ENCODE assay signal across 9 cellular contexts in the genomic region with DNA sequence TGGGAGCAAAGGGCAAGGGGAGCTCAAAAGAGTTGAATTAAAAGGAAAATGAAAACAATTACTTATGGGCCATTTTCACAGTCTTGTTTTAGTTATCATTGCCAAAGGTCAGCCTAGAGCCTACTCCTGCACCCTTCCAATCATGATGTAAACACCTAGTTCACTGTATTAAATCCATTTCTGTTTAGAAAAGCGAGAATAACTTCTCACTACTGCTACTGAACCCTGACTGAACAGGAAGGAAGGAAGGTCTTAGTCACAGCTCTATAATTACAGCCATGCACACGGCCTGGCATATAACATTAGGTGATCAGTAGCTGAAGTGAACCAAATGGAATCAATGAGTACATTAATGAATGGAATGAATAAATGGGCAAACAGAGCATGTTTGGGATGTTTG.
DNase-seq lines count a peak whose midpoint lies in the region; TF ChIP-seq lines count a peak whose summit lies in the region.
"Had no signal": no experiment of that assay in that cellular context is flagged by ENCODE, and none has a peak within 500 bp of the region (broad histone marks: within the 10 kb centered on the region; RNA-seq: fewer than 3 reads in every experiment).

No MANE protein-coding gene starts in this region.

- H3K9me2 ChIP-seq in Karpas-422 (replicated peaks; ENCODE audit: insufficient read depth, low read length): no peaks in the 10 kb centered on the region

- H3K36me3 ChIP-seq in HEK293 (ENCODE audit: control insufficient read depth in 2 of 2, insufficient read depth in 1 of 2, low read length in 2 of 2) (no peaks in the 10 kb centered on the region), Karpas-422 (ENCODE audit: insufficient read depth, low read length) (no peaks in the 10 kb centered on the region), trophoblast cell (ENCODE audit: control insufficient read depth in 1 of 2, insufficient read depth in 2 of 2, low read length in 2 of 2) (no peaks in the 10 kb centered on the region), HAP-1 (replicated peaks) (no peaks in the 10 kb centered on the region)

- no peak for TF ChIP-seq CTCF in HEK293 (tag by site-specific recombination; IDR thresholded peaks at IDR 0.05)

- WGBS in trophoblast cell (ENCODE audit: extremely low coverage, insufficient coverage, insufficient read length): no CpG with 5 or more reads among the region's 2 CpGs

- no peak overlapping the region for H4K91ac ChIP-seq in trophoblast cell (ENCODE audit: low read depth, low read length)

- H3K79me1 ChIP-seq in trophoblast cell (ENCODE audit: low read length): peaks cover 2% of the 10 kb centered on the region

- peak overlapping the region; percentile 64 for H3K4ac ChIP-seq in trophoblast cell (ENCODE audit: low read depth, low read length)

- no peak overlapping the region for H4K8ac ChIP-seq in trophoblast cell (ENCODE audit: low read depth, low read length)

- H3K27ac ChIP-seq in HEK293 (ENCODE audit: extremely low read depth, low read depth, low read length) (no peak overlapping the region), Karpas-422 (ENCODE audit: low read length) (no peak overlapping the region), trophoblast cell (ENCODE audit: low read depth, low read length) (no peak overlapping the region)

- no peak overlapping the region for H2BK120ac ChIP-seq in trophoblast cell (ENCODE audit: insufficient read depth, low read length, poor library complexity)

- no peak overlapping the region for H3K9ac ChIP-seq in Karpas-422 (ENCODE audit: low read length)
- no peak overlapping the region for H3K9ac ChIP-seq in trophoblast cell (ENCODE audit: low read length)

- in situ Hi-C loops in HAP-1 (cut with MboI; ENCODE audit: low sequenced_read_pairs): no loop called here

- POLR2A ChIA-PET in HEK293 (lab: Yijun Ruan, JAX): no interaction called here

- H2BK5ac ChIP-seq in trophoblast cell (ENCODE audit: low read depth, low read length, poor library complexity): no peak overlapping the region

- peak overlapping the region; percentile 27; the same call in 1 of the 2 replicates for H2AFZ ChIP-seq in Karpas-422 (ENCODE audit: low read length)
- no peak overlapping the region for H2AFZ ChIP-seq in trophoblast cell (ENCODE audit: insufficient read depth, low read length, poor library complexity)

- H3K79me2 ChIP-seq in Karpas-422 (ENCODE audit: low read length) (no peaks in the 10 kb centered on the region), trophoblast cell (ENCODE audit: control insufficient read depth, insufficient read depth, low read length, poor library complexity) (peaks cover 2% of the 10 kb centered on the region)

- no peak overlapping the region for H2BK12ac ChIP-seq in trophoblast cell (ENCODE audit: low read length)

- no peak overlapping the region for H3K18ac ChIP-seq in trophoblast cell (ENCODE audit: low read length)

- H3K23ac ChIP-seq in trophoblast cell (ENCODE audit: low read length): no peak overlapping the region

- no peak overlapping the region for H3K4me3 ChIP-seq in HEK293 (ENCODE audit: low read depth, low read length)
- H3K4me3 ChIP-seq in Karpas-422 (ENCODE audit: low read length): no peak overlapping the region
- no peak overlapping the region for H3K4me3 ChIP-seq in trophoblast cell (ENCODE audit: low read depth, low read length)
- H3K4me3 ChIP-seq in HAP-1: no peak overlapping the region

- no peak overlapping the region for H4K12ac ChIP-seq in trophoblast cell (ENCODE audit: low read depth, low read length)

- no peak overlapping the region for H2AK5ac ChIP-seq in trophoblast cell (ENCODE audit: low read length)

- DNase-seq in NCI-H748 (lab: John Stamatoyannopoulos, UW; ENCODE audit: unreplicated experiment) (peak; percentile 42), NCI-H748 treated with DMSO at 0.1 percent for 48 hours (lab: John Stamatoyannopoulos, UW) (no peak), Karpas-422 (peak; percentile 47), trophoblast cell (no peak), HAP-1 (ENCODE audit: low spot score in 2 of 2) (no peak)
- no peak for DNase-seq in stimulated activated CD4-positive, alpha-beta T cell treated with anti-CD3 and anti-CD28 coated beads, Interleukin-2, amount 100 ng/mL, for 48 hours
- no peak for DNase-seq in activated CD4-positive, alpha-beta T cell treated with anti-CD3 and anti-CD28 coated beads, Interleukin-2, amount 50 U/mL, for 4 hours
- DNase-seq: foreskin melanocyte had no signal

- no peaks in the 10 kb centered on the region for H3K27me3 ChIP-seq in Karpas-422 (ENCODE audit: low read length)
- H3K27me3 ChIP-seq in trophoblast cell (ENCODE audit: insufficient read depth, low read length): no peaks in the 10 kb centered on the region
- no peaks in the 10 kb centered on the region for H3K27me3 ChIP-seq in HAP-1 (ENCODE audit: low read depth)

- peak overlapping the region; percentile 6 for H3K4me2 ChIP-seq in Karpas-422 (ENCODE audit: low read depth, low read length, poor library complexity, severe bottlenecking)
- H3K4me2 ChIP-seq in trophoblast cell (ENCODE audit: low read length): no peak overlapping the region

- H4K20me1 ChIP-seq in Karpas-422 (ENCODE audit: insufficient read depth, low read depth, low read length): no peaks in the 10 kb centered on the region

- H3K14ac ChIP-seq in trophoblast cell (ENCODE audit: low read length): no peak overlapping the region

- CTCF ChIA-PET in HEK293 (lab: Yijun Ruan, JAX): interaction anchor here (1.1 kb wide), 1 partner anchor 83 kb away, joined by 6 read pairs; no protein-coding TSS in a partner anchor

- H3K9me3 ChIP-seq in HEK293 (ENCODE audit: control insufficient read depth, insufficient read depth, low read depth, low read length): no peaks in the 10 kb centered on the region
- no peaks in the 10 kb centered on the region for H3K9me3 ChIP-seq in Karpas-422 (ENCODE audit: low read length)
- no peaks in the 10 kb centered on the region for H3K9me3 ChIP-seq in trophoblast cell (ENCODE audit: insufficient read depth, low read depth, low read length)
- H3K9me3 ChIP-seq in HAP-1: no peaks in the 10 kb centered on the region

- H3K4me1 ChIP-seq in HEK293 (ENCODE audit: control insufficient read depth, insufficient read depth, low read length) (peaks cover 4% of the 10 kb centered on the region), Karpas-422 (ENCODE audit: low read length) (peaks cover 17% of the 10 kb centered on the region), trophoblast cell (ENCODE audit: control insufficient read depth in 1 of 2, insufficient read depth in 2 of 2, low read length in 2 of 2) (peaks cover 3 to 5% of the 10 kb centered on the region in 2 experiments), HAP-1 (peaks cover 3% of the 10 kb centered on the region; the same call in 1 of the 2 replicates)

TF ChIP-seq in HEK293, 187 proteins besides CTCF, POLR2A, EP300 and RAD21:
- TF ChIP-seq ZFHX2 (tag by site-specific recombination; conservative IDR thresholded peaks at IDR 0.05) (no peak), ZNF544 (tag by site-specific recombination; IDR thresholded peaks at IDR 0.05) (no peak)
- TF ChIP-seq, protein P1, sequence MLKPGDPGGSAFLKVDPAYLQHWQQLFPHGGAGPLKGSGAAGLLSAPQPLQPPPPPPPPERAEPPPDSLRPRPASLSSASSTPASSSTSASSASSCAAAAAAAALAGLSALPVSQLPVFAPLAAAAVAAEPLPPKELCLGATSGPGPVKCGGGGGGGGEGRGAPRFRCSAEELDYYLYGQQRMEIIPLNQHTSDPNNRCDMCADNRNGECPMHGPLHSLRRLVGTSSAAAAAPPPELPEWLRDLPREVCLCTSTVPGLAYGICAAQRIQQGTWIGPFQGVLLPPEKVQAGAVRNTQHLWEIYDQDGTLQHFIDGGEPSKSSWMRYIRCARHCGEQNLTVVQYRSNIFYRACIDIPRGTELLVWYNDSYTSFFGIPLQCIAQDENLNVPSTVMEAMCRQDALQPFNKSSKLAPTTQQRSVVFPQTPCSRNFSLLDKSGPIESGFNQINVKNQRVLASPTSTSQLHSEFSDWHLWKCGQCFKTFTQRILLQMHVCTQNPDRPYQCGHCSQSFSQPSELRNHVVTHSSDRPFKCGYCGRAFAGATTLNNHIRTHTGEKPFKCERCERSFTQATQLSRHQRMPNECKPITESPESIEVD (tag by site-specific recombination; IDR thresholded peaks at IDR 0.05): 0 out of 2 replicates have a peak, but pooled peaks have one; percentile 15

Comparison
In these comparisons a context has a peak if more than half of its experiments do, and no peak if none do; other contexts are left out.
1. DNase-seq: peak in NCI-H748 (single experiment) and Karpas-422 (single experiment); none in NCI-H748 treated with DMSO at 0.1 percent for 48 hours (single experiment), trophoblast cell (0 of 2), stimulated activated CD4-positive, alpha-beta T cell treated with anti-CD3 and anti-CD28 coated beads, Interleukin-2, amount 100 ng/mL, for 48 hours (0 of 2), HAP-1 (0 of 2) and activated CD4-positive, alpha-beta T cell treated with anti-CD3 and anti-CD28 coated beads, Interleukin-2, amount 50 U/mL, for 4 hours (0 of 2).